ENCODE assay signal across 9 cellular contexts in genomic region chr17:31535581-31535981, GRCh38.
DNase-seq lines count a peak whose midpoint lies in the region; ATAC-seq and TF ChIP-seq lines count a peak whose summit lies in the region.
"Had no signal": no experiment of that assay in that cellular context is flagged by ENCODE, and none has a peak within 500 bp of the region (broad histone marks: within the 10 kb centered on the region; RNA-seq: fewer than 3 reads in every experiment).

No MANE protein-coding gene starts in this region.

- peak; percentile 45 for ATAC-seq in activated CD8-positive, alpha-beta memory T cell treated with anti-CD3 and anti-CD28 coated beads, Interleukin-2, amount 10 ng/mL, durations not matched to agents 7 days and 5 days
- ATAC-seq in HG02763 (IDR thresholded peaks at IDR 0.05; ENCODE audit: unreplicated experiment) = peak; percentile 75
- ATAC-seq in stimulated activated effector memory CD8-positive, alpha-beta T cell treated with anti-CD3 and anti-CD28 coated beads, Interleukin-12 subunit alpha, Interleukin-12 subunit beta, amount 100 ng/mL, for 72 hours = peak; percentile 75

- H3K27ac Mint-ChIP-seq in activated CD8-positive, alpha-beta memory T cell treated with anti-CD3 and anti-CD28 coated beads, Interleukin-2, amount 10 ng/mL, durations not matched to agents 7 days and 5 days = peak overlapping the region; percentile 50
- H3K27ac Mint-ChIP-seq in stimulated activated effector memory CD8-positive, alpha-beta T cell treated with anti-CD3 and anti-CD28 coated beads, Interleukin-12 subunit alpha, Interleukin-12 subunit beta, amount 100 ng/mL, for 72 hours = no peak overlapping the region
- H3K27ac Mint-ChIP-seq in CD14-positive monocyte = no peak overlapping the region

- no peak for TF ChIP-seq CTCF in CD14-positive monocyte (IDR thresholded peaks at IDR 0.05)

- intact Hi-C loops in CD14-positive monocyte (cut with micrococcal nuclease) = no loop called here

- H3K9me3 Mint-ChIP-seq in activated CD8-positive, alpha-beta memory T cell treated with anti-CD3 and anti-CD28 coated beads, Interleukin-2, amount 10 ng/mL, durations not matched to agents 7 days and 5 days (ENCODE audit: low read depth) = no peaks in the 10 kb centered on the region
- no peaks in the 10 kb centered on the region for H3K9me3 Mint-ChIP-seq in stimulated activated effector memory CD8-positive, alpha-beta T cell treated with anti-CD3 and anti-CD28 coated beads, Interleukin-12 subunit alpha, Interleukin-12 subunit beta, amount 100 ng/mL, for 72 hours
- peaks cover 0 to 2% (median 0%) of the 10 kb centered on the region in 7 donors for H3K9me3 Mint-ChIP-seq in CD14-positive monocyte
- H3K9me3 Mint-ChIP-seq: CD8-positive, alpha-beta memory T cell had no signal

- DNase-seq in activated CD8-positive, alpha-beta memory T cell treated with anti-CD3 and anti-CD28 coated beads, Interleukin-2, amount 10 ng/mL, durations not matched to agents 7 days and 5 days = no peak
- DNase-seq in activated CD8-positive, alpha-beta memory T cell treated with anti-CD3 and anti-CD28 coated beads, Interleukin-2, amount 50 U/mL, for 4 hours = no peak
- DNase-seq in NCI-H526 (lab: John Stamatoyannopoulos, UW) (peak; percentile 93 to 96), NOMO-1 (lab: John Stamatoyannopoulos, UW; ENCODE audit: unreplicated experiment in 2 of 2) (no peak), mucosa of gallbladder (ENCODE audit: low spot score) (no peak), CD14-positive monocyte (ENCODE audit: low spot score) (no peak)
- no peak for DNase-seq in stimulated activated effector memory CD8-positive, alpha-beta T cell treated with anti-CD3 and anti-CD28 coated beads, Interleukin-12 subunit alpha, Interleukin-12 subunit beta, amount 100 ng/mL, for 72 hours (ENCODE audit: low spot score in 2 of 2)

- H3K36me3 Mint-ChIP-seq in activated CD8-positive, alpha-beta memory T cell treated with anti-CD3 and anti-CD28 coated beads, Interleukin-2, amount 10 ng/mL, durations not matched to agents 7 days and 5 days = no peaks in the 10 kb centered on the region
- H3K36me3 Mint-ChIP-seq in stimulated activated effector memory CD8-positive, alpha-beta T cell treated with anti-CD3 and anti-CD28 coated beads, Interleukin-12 subunit alpha, Interleukin-12 subunit beta, amount 100 ng/mL, for 72 hours = peaks cover 16% of the 10 kb centered on the region
- peaks cover 28 to 32% of the 10 kb centered on the region in 2 donors for H3K36me3 Mint-ChIP-seq in CD14-positive monocyte

- CTCF ChIA-PET in activated CD8-positive, alpha-beta memory T cell treated with anti-CD3 and anti-CD28 coated beads, Interleukin-2, amount 10 ng/mL, durations not matched to agents 7 days and 5 days (lab: Charles Lee) = interaction anchor here (1.0 to 3.2 kb wide), 5 partner anchors 11 to 307 kb away, joined by 3 to 15 read pairs (median 12); no protein-coding TSS in a partner anchor

- peaks cover 8% of the 10 kb centered on the region for H3K4me1 Mint-ChIP-seq in activated CD8-positive, alpha-beta memory T cell treated with anti-CD3 and anti-CD28 coated beads, Interleukin-2, amount 10 ng/mL, durations not matched to agents 7 days and 5 days
- peaks cover 29% of the 10 kb centered on the region for H3K4me1 Mint-ChIP-seq in stimulated activated effector memory CD8-positive, alpha-beta T cell treated with anti-CD3 and anti-CD28 coated beads, Interleukin-12 subunit alpha, Interleukin-12 subunit beta, amount 100 ng/mL, for 72 hours
- peaks cover 5% of the 10 kb centered on the region for H3K4me1 Mint-ChIP-seq in CD14-positive monocyte

- H3K27me3 Mint-ChIP-seq in activated CD8-positive, alpha-beta memory T cell treated with anti-CD3 and anti-CD28 coated beads, Interleukin-2, amount 10 ng/mL, durations not matched to agents 7 days and 5 days = no peaks in the 10 kb centered on the region
- peaks cover 2 to 11% (median 5%) of the 10 kb centered on the region in 3 donors for H3K27me3 Mint-ChIP-seq in CD14-positive monocyte (ENCODE audit: low read depth in 3 of 3)
- H3K27me3 Mint-ChIP-seq: CD8-positive, alpha-beta memory T cell had no signal

- H3K4me3 Mint-ChIP-seq in activated CD8-positive, alpha-beta memory T cell treated with anti-CD3 and anti-CD28 coated beads, Interleukin-2, amount 10 ng/mL, durations not matched to agents 7 days and 5 days = no peak overlapping the region
- H3K4me3 Mint-ChIP-seq in stimulated activated effector memory CD8-positive, alpha-beta T cell treated with anti-CD3 and anti-CD28 coated beads, Interleukin-12 subunit alpha, Interleukin-12 subunit beta, amount 100 ng/mL, for 72 hours = no peak overlapping the region
- no peak overlapping the region for H3K4me3 Mint-ChIP-seq in CD14-positive monocyte

Comparison
In these comparisons a context has a peak if more than half of its experiments do, and no peak if none do; other contexts are left out.
1. DNase-seq: peak in NCI-H526 (2 of 2); none in activated CD8-positive, alpha-beta memory T cell treated with anti-CD3 and anti-CD28 coated beads, Interleukin-2, amount 10 ng/mL, durations not matched to agents 7 days and 5 days (single experiment), activated CD8-positive, alpha-beta memory T cell treated with anti-CD3 and anti-CD28 coated beads, Interleukin-2, amount 50 U/mL, for 4 hours (single experiment), stimulated activated effector memory CD8-positive, alpha-beta T cell treated with anti-CD3 and anti-CD28 coated beads, Interleukin-12 subunit alpha, Interleukin-12 subunit beta, amount 100 ng/mL, for 72 hours (0 of 2), NOMO-1 (0 of 2), mucosa of gallbladder (single experiment) and CD14-positive monocyte (single experiment).
2. Peak in every context shown above with its lines, with median percentiles within 50 percentile points of each other: ATAC-seq.